ENCODE assay signal across 8 cellular contexts in genomic region chr16:78235168-78235800, GRCh38.
DNase-seq lines count a peak whose midpoint lies in the region; ATAC-seq and TF ChIP-seq lines count a peak whose summit lies in the region.

No MANE protein-coding gene starts in this region.

- no peak overlapping the region for H3K27ac ChIP-seq in cardiac muscle cell

- H3K4me1 ChIP-seq in cardiac muscle cell (ENCODE audit: low read depth) = no peaks in the 10 kb centered on the region

- H3K4me3 ChIP-seq in cardiac muscle cell = no peak overlapping the region

- peak; percentile 96 for ATAC-seq in GM21381 (IDR thresholded peaks at IDR 0.05; ENCODE audit: unreplicated experiment)

- H3K9me3 ChIP-seq in cardiac muscle cell (ENCODE audit: low read depth) = no peaks in the 10 kb centered on the region

- no peaks in the 10 kb centered on the region for H3K9me3 Mint-ChIP-seq in activated naive CD4-positive, alpha-beta T cell treated with anti-CD3 and anti-CD28 coated beads, Interleukin-2, amount 10 ng/mL, durations not matched to agents 7 days and 5 days

- H3K4me1 Mint-ChIP-seq in activated naive CD4-positive, alpha-beta T cell treated with anti-CD3 and anti-CD28 coated beads, Interleukin-2, amount 10 ng/mL, durations not matched to agents 7 days and 5 days = no peaks in the 10 kb centered on the region

- H3K4me3 Mint-ChIP-seq in activated naive CD4-positive, alpha-beta T cell treated with anti-CD3 and anti-CD28 coated beads, Interleukin-2, amount 10 ng/mL, durations not matched to agents 7 days and 5 days = no peak overlapping the region

- H3K27me3 Mint-ChIP-seq in activated naive CD4-positive, alpha-beta T cell treated with anti-CD3 and anti-CD28 coated beads, Interleukin-2, amount 10 ng/mL, durations not matched to agents 7 days and 5 days = no peaks in the 10 kb centered on the region

- H3K27me3 ChIP-seq in cardiac muscle cell = no peaks in the 10 kb centered on the region

- TF ChIP-seq CTCF in cardiac muscle cell (IDR thresholded peaks at IDR 0.05; ENCODE audit: low read depth, low read length) = peak; percentile 96

- no peaks in the 10 kb centered on the region for H3K36me3 Mint-ChIP-seq in activated naive CD4-positive, alpha-beta T cell treated with anti-CD3 and anti-CD28 coated beads, Interleukin-2, amount 10 ng/mL, durations not matched to agents 7 days and 5 days

- in situ Hi-C loops in SK-MEL-5 (cut with HindIII; ENCODE audit: low pct_unique_long_range_greater_than_20kb, low sequenced_read_pairs) = no loop called here

- no peaks in the 10 kb centered on the region for H3K36me3 ChIP-seq in cardiac muscle cell

- H3K27ac Mint-ChIP-seq in activated naive CD4-positive, alpha-beta T cell treated with anti-CD3 and anti-CD28 coated beads, Interleukin-2, amount 10 ng/mL, durations not matched to agents 7 days and 5 days = no peak overlapping the region

- peak; percentile 40 for DNase-seq in DMS53 treated with DMSO at 0.1 percent for 48 hours (lab: John Stamatoyannopoulos, UW; ENCODE audit: unreplicated experiment)
- DNase-seq in HUDEP-2 (lab: John Stamatoyannopoulos, UW; ENCODE audit: unreplicated experiment in 76 of 76) = peak in 63 of 76 experiments; percentile 1 to 78 (median 40)
- DNase-seq in SK-MEL-5 (ENCODE audit: low read depth, low spot score) = peak; percentile 73
- peak; percentile 75 for DNase-seq in activated naive CD4-positive, alpha-beta T cell treated with anti-CD3 and anti-CD28 coated beads, Interleukin-2, amount 10 ng/mL, durations not matched to agents 7 days and 5 days
- peak; percentile 55 to 73 for DNase-seq in cardiac muscle cell (ENCODE audit: low read depth in 1 of 2, low spot score in 1 of 2)
- DNase-seq in renal cortical epithelial cell (ENCODE audit: low read depth) = peak; percentile 44
- DNase-seq in OCI-M2 (lab: John Stamatoyannopoulos, UW; ENCODE audit: unreplicated experiment) = no peak

- CTCF ChIA-PET in activated naive CD4-positive, alpha-beta T cell treated with anti-CD3 and anti-CD28 coated beads, Interleukin-2, amount 10 ng/mL, durations not matched to agents 7 days and 5 days (lab: Charles Lee) = interaction anchor here (1.0 to 2.8 kb wide), 3 partner anchors 111 to 233 kb away, joined by 3 to 15 read pairs (median 3); partner anchors contain the start of gene WWOX
